Comparison of ENCODE assay signal across 8 cellular contexts in genomic region chr10:102230264-102230860, GRCh38.
DNase-seq lines count a peak whose midpoint lies in the region; ATAC-seq lines count a peak whose summit lies in the region.

No MANE protein-coding gene starts in this region.

- H3K27me3 ChIP-seq in adipocyte (replicated peaks; ENCODE audit: control insufficient read depth, insufficient read depth, low read length) (no peaks in the 10 kb centered on the region), iPS DF 6.9 (ENCODE audit: control insufficient read depth, insufficient read depth, low read length) (peaks cover 49% of the 10 kb centered on the region)

- H3K36me3 ChIP-seq in adipocyte (ENCODE audit: control insufficient read depth, insufficient read depth, low read length, severe bottlenecking) (no peaks in the 10 kb centered on the region), iPS DF 6.9 (ENCODE audit: control insufficient read depth, insufficient read depth, low read length) (no peaks in the 10 kb centered on the region)

- H3K27ac ChIP-seq in iPS DF 6.9 (ENCODE audit: low read length) (no peak overlapping the region), skin epidermis (peak overlapping the region in 1 of 21 experiments; percentile 0)

- WGBS in iPS DF 6.9 (ENCODE audit: insufficient coverage, insufficient read length) = no CpG with 5 or more reads among the region's 50 CpGs

- H3K9ac ChIP-seq in adipocyte (ENCODE audit: low read length) = peak overlapping the region; percentile 56

- DNase-seq in activated gamma-delta T cell (lab: John Stamatoyannopoulos, UW) (peak; percentile 29), activated gamma-delta T cell treated with Interleukin-2 at 50 U/mL for 16 hours (no peak), NCI-H774 (lab: John Stamatoyannopoulos, UW) (peak; percentile 46), adipocyte (ENCODE audit: low read depth) (peak; percentile 80), iPS DF 6.9 (ENCODE audit: low read depth, low spot score) (no peak)

- H3K9me3 ChIP-seq in adipocyte (ENCODE audit: control insufficient read depth, low read length) (no peaks in the 10 kb centered on the region), iPS DF 6.9 (ENCODE audit: control insufficient read depth, insufficient read depth, low read length) (no peaks in the 10 kb centered on the region)

- H3K4me3 ChIP-seq in adipocyte (ENCODE audit: low read length) (peak overlapping the region; percentile 75), iPS DF 6.9 (ENCODE audit: low read length) (peak overlapping the region; percentile 37; the same call in 1 of the 2 replicates), skin epidermis (peak overlapping the region; percentile 25 to 52 (median 41))

- ATAC-seq in GM18907 (IDR thresholded peaks at IDR 0.05; ENCODE audit: unreplicated experiment) (no peak), GM21381 (IDR thresholded peaks at IDR 0.05; ENCODE audit: unreplicated experiment) (no peak)

- H3K4me1 ChIP-seq in adipocyte (ENCODE audit: control insufficient read depth, insufficient read depth, low read length) = peaks cover 28% of the 10 kb centered on the region
- H3K4me1 ChIP-seq in iPS DF 6.9 (ENCODE audit: control insufficient read depth, insufficient read depth, low read length) = 0 out of 2 replicates have a peak, but pooled peaks cover 1% of the 10 kb centered on the region

Comparison
In these comparisons a context has a peak if more than half of its experiments do, and no peak if none do; other contexts are left out.
1. DNase-seq: peak in activated gamma-delta T cell (single experiment), NCI-H774 (single experiment) and adipocyte (single experiment); none in activated gamma-delta T cell treated with Interleukin-2 at 50 U/mL for 16 hours (single experiment) and iPS DF 6.9 (single experiment).
2. Peak in every context shown above with its lines, with median percentiles within 50 percentile points of each other: H3K4me3 ChIP-seq.